Comparison of ENCODE assay signal across 8 cellular contexts in genomic region chr13:113490496-113491417, GRCh38. TPM values are rescaled to one million over a fixed set of nuclear protein-coding genes. Genes with fewer than 3 reads are reported as not detected.
A peak's percentile ranks its signal among the peaks of the same experiment; 100 is the strongest.
DNase-seq lines count a peak whose midpoint lies in the region; ATAC-seq and TF ChIP-seq lines count a peak whose summit lies in the region.

Gene DCUN1D2 (minus strand): TSS chr13:113490711. CDS start chr13:113490669, 42 bp downstream.

- H4K8ac ChIP-seq in trophoblast cell (ENCODE audit: low read depth, low read length), result peak within 1 kb of the TSS; percentile 86

- no peak within 1 kb of the TSS for H2BK12ac ChIP-seq in trophoblast cell (ENCODE audit: low read length)

- H3K9me3 ChIP-seq in MM.1S (replicated peaks; ENCODE audit: insufficient read depth, low read length) (no peaks in the 10 kb centered on the region), trophoblast cell (ENCODE audit: insufficient read depth, low read depth, low read length) (no peaks in the 10 kb centered on the region), tibial nerve (no peaks in the 10 kb centered on the region)

- peak within 1 kb of the TSS; percentile 85 for H4K12ac ChIP-seq in trophoblast cell (ENCODE audit: low read depth, low read length)

- TF ChIP-seq CTCF in MM.1S (IDR thresholded peaks at IDR 0.05; ENCODE audit: low read length) (no peak), tibial nerve (IDR thresholded peaks at IDR 0.05) (peak in 2 of 5 experiments; percentile 8 to 52)

- H3K4me3 ChIP-seq in MM.1S (ENCODE audit: low read length) (peak within 1 kb of the TSS; percentile 83), trophoblast cell (ENCODE audit: low read depth, low read length) (peak within 1 kb of the TSS; percentile 97), tibial nerve (peak within 1 kb of the TSS; percentile 83 to 97 (median 93))

- peak within 1 kb of the TSS; percentile 84 for H2BK120ac ChIP-seq in trophoblast cell (ENCODE audit: insufficient read depth, low read length, poor library complexity)

- peaks cover 13% of the 10 kb centered on the region for H3K36me3 Mint-ChIP-seq in activated naive CD8-positive, alpha-beta T cell treated with anti-CD3 and anti-CD28 coated beads for 36 hours

- H2AK5ac ChIP-seq in trophoblast cell (ENCODE audit: low read length), result peak within 1 kb of the TSS; percentile 81

- H3K36me3 ChIP-seq in MM.1S (replicated peaks; ENCODE audit: insufficient read depth, low read length) (no peaks in the 10 kb centered on the region; the same call in 1 of the 2 replicates), trophoblast cell (ENCODE audit: control insufficient read depth in 1 of 2, insufficient read depth in 2 of 2, low read length in 2 of 2) (peaks cover 8% of the 10 kb centered on the region in 2 experiments), tibial nerve (peaks cover 0 to 6% (median 0%) of the 10 kb centered on the region in 3 donors)

- peak within 1 kb of the TSS; percentile 85 for H2AFZ ChIP-seq in MM.1S (ENCODE audit: low read length)
- H2AFZ ChIP-seq in trophoblast cell (ENCODE audit: insufficient read depth, low read length, poor library complexity), result peak within 1 kb of the TSS; percentile 89

- peaks cover 81% of the 10 kb centered on the region for H3K79me2 ChIP-seq in MM.1S (ENCODE audit: low read length)
- peaks cover 30% of the 10 kb centered on the region for H3K79me2 ChIP-seq in trophoblast cell (ENCODE audit: control insufficient read depth, insufficient read depth, low read length, poor library complexity)

- no peaks in the 10 kb centered on the region for H3K9me3 Mint-ChIP-seq in activated naive CD8-positive, alpha-beta T cell treated with anti-CD3 and anti-CD28 coated beads for 36 hours

- no peaks in the 10 kb centered on the region for H3K27me3 ChIP-seq in MM.1S (replicated peaks; ENCODE audit: insufficient read depth, low read length)
- H3K27me3 ChIP-seq in trophoblast cell (ENCODE audit: insufficient read depth, low read length), result no peaks in the 10 kb centered on the region
- no peaks in the 10 kb centered on the region for H3K27me3 ChIP-seq in tibial nerve

- H3K27ac ChIP-seq in MM.1S (ENCODE audit: low read length), result peak within 1 kb of the TSS; percentile 28; the same call in 1 of the 2 replicates
- H3K27ac ChIP-seq in trophoblast cell (ENCODE audit: low read depth, low read length), result peak within 1 kb of the TSS; percentile 91
- H3K27ac ChIP-seq in tibial nerve, result peak within 1 kb of the TSS; percentile 74 to 93 (median 90)

- H3K4me1 Mint-ChIP-seq in activated naive CD8-positive, alpha-beta T cell treated with anti-CD3 and anti-CD28 coated beads for 36 hours, result peaks cover 55% of the 10 kb centered on the region

- DNase-seq in GM04504 (ENCODE audit: low read depth), result peak; percentile 95
- peak; percentile 97 for DNase-seq in HCEC 1CT
- DNase-seq in MM.1S, result peak; percentile 90
- DNase-seq in SKM-1 treated with dmso at 0.1 percent for 144 hours (lab: John Stamatoyannopoulos, UW; ENCODE audit: unreplicated experiment), result peak; percentile 80
- peak; percentile 83 for DNase-seq in activated naive CD8-positive, alpha-beta T cell treated with anti-CD3 and anti-CD28 coated beads for 36 hours
- DNase-seq in Right ventricle myocardium superior, result peak; percentile 97
- peak; percentile 93 to 96 for DNase-seq in trophoblast cell
- DNase-seq in tibial nerve (ENCODE audit: low spot score in 2 of 2), result peak; percentile 83 to 84

- WGBS in trophoblast cell (ENCODE audit: extremely low coverage, insufficient coverage, insufficient read length), result no CpG with 5 or more reads among the region's 115 CpGs
- WGBS in tibial nerve, 2 donors, result 0 to 1% methylated on average over 2 to 41 of the region's 115 CpGs

- peak within 1 kb of the TSS; percentile 89 for H3K4me3 Mint-ChIP-seq in activated naive CD8-positive, alpha-beta T cell treated with anti-CD3 and anti-CD28 coated beads for 36 hours

- H3K4me1 ChIP-seq in MM.1S (ENCODE audit: low read length) (peaks cover 14% of the 10 kb centered on the region), trophoblast cell (ENCODE audit: control insufficient read depth in 1 of 2, insufficient read depth in 2 of 2, low read length in 2 of 2) (peaks cover 21 to 25% of the 10 kb centered on the region in 2 experiments), tibial nerve (peaks cover 0 to 62% (median 44%) of the 10 kb centered on the region in 4 donors)

- H2BK5ac ChIP-seq in trophoblast cell (ENCODE audit: low read depth, low read length, poor library complexity), result peak within 1 kb of the TSS; percentile 82

- peaks cover 20% of the 10 kb centered on the region for H3K79me1 ChIP-seq in trophoblast cell (ENCODE audit: low read length)

- H3K9me2 ChIP-seq in MM.1S (replicated peaks; ENCODE audit: insufficient read depth, low read length), result no peaks in the 10 kb centered on the region

- H3K27ac Mint-ChIP-seq in activated naive CD8-positive, alpha-beta T cell treated with anti-CD3 and anti-CD28 coated beads for 36 hours, result peak within 1 kb of the TSS; percentile 79

- intact Hi-C loops in Right ventricle myocardium superior (cut with DNase I), result no loop called here

- H3K27me3 Mint-ChIP-seq in activated naive CD8-positive, alpha-beta T cell treated with anti-CD3 and anti-CD28 coated beads for 36 hours, result no peaks in the 10 kb centered on the region

- H3K4me2 ChIP-seq in MM.1S (ENCODE audit: low read depth, low read length) (peak within 1 kb of the TSS; percentile 84), trophoblast cell (ENCODE audit: low read length) (peak within 1 kb of the TSS; percentile 79)

- peak within 1 kb of the TSS; percentile 73 for H3K9ac ChIP-seq in MM.1S (ENCODE audit: low read length)
- H3K9ac ChIP-seq in trophoblast cell (ENCODE audit: low read length), result peak within 1 kb of the TSS; percentile 93

- peak within 1 kb of the TSS; percentile 85 for H3K18ac ChIP-seq in trophoblast cell (ENCODE audit: low read length)

- TF ChIP-seq EP300 in tibial nerve (IDR thresholded peaks at IDR 0.05), result peak in 1 of 2 donors; percentile 71

- H3K14ac ChIP-seq in trophoblast cell (ENCODE audit: low read length), result peak within 1 kb of the TSS; percentile 93

- peak; percentile 38 to 77 for TF ChIP-seq POLR2A in tibial nerve (IDR thresholded peaks at IDR 0.05)

- peaks cover 5% of the 10 kb centered on the region; the same call in 1 of the 2 replicates for H4K20me1 ChIP-seq in MM.1S (ENCODE audit: insufficient read depth, low read length)

- H4K91ac ChIP-seq in trophoblast cell (ENCODE audit: low read depth, low read length), result peak within 1 kb of the TSS; percentile 93

- H3F3A ChIP-seq in MM.1S (ENCODE audit: insufficient read depth, low read length), result no peaks in the 10 kb centered on the region; the same call in 1 of the 2 replicates

- no peak within 1 kb of the TSS for H3K23ac ChIP-seq in trophoblast cell (ENCODE audit: low read length)

- H3K4ac ChIP-seq in trophoblast cell (ENCODE audit: low read depth, low read length), result peak within 1 kb of the TSS; percentile 95

- peak; percentile 92 for ATAC-seq in Right ventricle myocardium superior (ENCODE audit: poor library complexity)

RNA-seq across cellular contexts. Expression of gene DCUN1D2, which starts in this region (rescaled TPM):
- 10 to 100 TPM; 11.0 to 13.9 TPM for total RNA-seq in activated naive CD8-positive, alpha-beta T cell treated with anti-CD3 and anti-CD28 coated beads for 36 hours
- total RNA-seq in Right ventricle myocardium superior (196 TPM), tibial nerve (10 to 100 TPM; 16.3 to 28.0 (median 21.0) TPM)
- 15.9 and 16.7 TPM in 2 replicates for polyA plus RNA-seq in trophoblast cell (2013)

Comparison
In these comparisons a context has a peak if more than half of its experiments do, and no peak if none do; other contexts are left out.
1. Peak in every context shown above with its lines: DNase-seq, ATAC-seq, H3K4me3 ChIP-seq and H3K27ac ChIP-seq.
2. H3K27ac ChIP-seq: peak in every context shown above with its lines; median percentile 91 in trophoblast cell; 90 in tibial nerve; 28 in MM.1S.